ENCODE assay signal across 9 cellular contexts in genomic region chr2:149040451-149040850, GRCh38. TPM values are rescaled to one million over a fixed set of nuclear protein-coding genes. Genes with fewer than 3 reads are reported as not detected.
A peak's percentile ranks its signal among the peaks of the same experiment; 100 is the strongest.
DNase-seq lines count a peak whose midpoint lies in the region; ATAC-seq and TF ChIP-seq lines count a peak whose summit lies in the region.
"Had no signal": no experiment of that assay in that cellular context is flagged by ENCODE, and none has a peak within 500 bp of the region (broad histone marks: within the 10 kb centered on the region; RNA-seq: fewer than 3 reads in every experiment).

No MANE protein-coding gene starts in this region.

- H3K27ac ChIP-seq in breast epithelium (no peak overlapping the region), KMS-11 (no peak overlapping the region), iPS DF 6.9 (ENCODE audit: low read length) (no peak overlapping the region), right atrium auricular region (no peak overlapping the region)

- H3K4me3 ChIP-seq in breast epithelium (no peak overlapping the region), KMS-11 (IDR thresholded peaks at IDR 0.05; ENCODE audit: insufficient read depth, low read depth, low read length) (no peak overlapping the region), iPS DF 6.9 (ENCODE audit: low read length) (no peak overlapping the region), right atrium auricular region (no peak overlapping the region)

- CTCF ChIA-PET in MCF 10A (lab: Yijun Ruan, JAX), result interaction anchor here (0.6 to 1.4 kb wide), 5 partner anchors 9 to 1257 kb away, joined by 3 to 7 read pairs (median 3); no protein-coding TSS in a partner anchor
- CTCF ChIA-PET in activated CD8-positive, alpha-beta T cell treated with anti-CD3 and anti-CD28 coated beads for 36 hours (lab: Charles Lee), result interaction anchor here (0.6 to 1.5 kb wide), 8 partner anchors 9 to 368 kb away, joined by 3 to 6 read pairs (median 4); no protein-coding TSS in a partner anchor

- H3K4me1 Mint-ChIP-seq in MCF 10A (ENCODE audit: insufficient read depth, unreplicated experiment) (peaks cover 5% of the 10 kb centered on the region), type B pancreatic cell (ENCODE audit: unreplicated experiment) (peaks cover 10% of the 10 kb centered on the region)
- no peaks in the 10 kb centered on the region for H3K4me1 Mint-ChIP-seq in activated CD8-positive, alpha-beta T cell treated with anti-CD3 and anti-CD28 coated beads for 36 hours (ENCODE audit: low read depth)

- no peaks in the 10 kb centered on the region for H3K36me3 ChIP-seq in breast epithelium
- H3K36me3 ChIP-seq in KMS-11 (ENCODE audit: insufficient read depth), result no peaks in the 10 kb centered on the region
- H3K36me3 ChIP-seq in iPS DF 6.9 (ENCODE audit: control insufficient read depth, insufficient read depth, low read length), result no peaks in the 10 kb centered on the region
- no peaks in the 10 kb centered on the region for H3K36me3 ChIP-seq in right atrium auricular region

- no peaks in the 10 kb centered on the region for H3K27me3 Mint-ChIP-seq in MCF 10A (ENCODE audit: insufficient read depth, unreplicated experiment)
- peaks cover 49% of the 10 kb centered on the region for H3K27me3 Mint-ChIP-seq in activated CD8-positive, alpha-beta T cell treated with anti-CD3 and anti-CD28 coated beads for 36 hours
- H3K27me3 Mint-ChIP-seq in type B pancreatic cell, result peaks cover 7% of the 10 kb centered on the region

- H3K4me3 Mint-ChIP-seq in MCF 10A (ENCODE audit: unreplicated experiment), result no peak overlapping the region
- no peak overlapping the region for H3K4me3 Mint-ChIP-seq in activated CD8-positive, alpha-beta T cell treated with anti-CD3 and anti-CD28 coated beads for 36 hours
- peak overlapping the region; percentile 81 for H3K4me3 Mint-ChIP-seq in type B pancreatic cell
- H3K4me3 Mint-ChIP-seq: dendritic cell treated with granulocyte-macrophage colony-stimulating factor and Interleukin-4, amounts not matched to agents 40 ng/mL and 50 ng/mL, for 4 days had no signal

- no peaks in the 10 kb centered on the region for H3K79me2 ChIP-seq in KMS-11 (ENCODE audit: insufficient read depth, low read depth)

- no TSS peak for BruUV-seq in MCF 10A (replicated peaks; lab: Mats Ljungman, UMichigan)

- no peak for ATAC-seq in activated CD8-positive, alpha-beta T cell treated with anti-CD3 and anti-CD28 coated beads for 36 hours

- no peak overlapping the region for H2AFZ ChIP-seq in KMS-11 (ENCODE audit: low read depth)

- DNase-seq in MCF 10A (ENCODE audit: unreplicated experiment) (peak; percentile 56), breast epithelium (ENCODE audit: low spot score in 2 of 2) (no peak), iPS DF 6.9 (ENCODE audit: low read depth, low spot score) (peak; percentile 45), type B pancreatic cell (ENCODE audit: extremely low spot score, unreplicated experiment) (no peak), right atrium auricular region (ENCODE audit: low spot score) (no peak), occipital lobe (lab: John Stamatoyannopoulos, UW) (no peak)
- peak; percentile 75 for DNase-seq in activated CD8-positive, alpha-beta T cell treated with anti-CD3 and anti-CD28 coated beads for 36 hours

- H3K36me3 Mint-ChIP-seq in MCF 10A (ENCODE audit: insufficient read depth, unreplicated experiment) (no peaks in the 10 kb centered on the region), type B pancreatic cell (peaks cover 4% of the 10 kb centered on the region)
- H3K36me3 Mint-ChIP-seq in activated CD8-positive, alpha-beta T cell treated with anti-CD3 and anti-CD28 coated beads for 36 hours (ENCODE audit: low read depth), result no peaks in the 10 kb centered on the region

- H3K9me3 ChIP-seq in breast epithelium (peaks cover 0 to 13% of the 10 kb centered on the region in 2 donors), iPS DF 6.9 (ENCODE audit: control insufficient read depth, insufficient read depth, low read length) (no peaks in the 10 kb centered on the region), right atrium auricular region (peaks cover 0 to 6% of the 10 kb centered on the region in 2 donors)

- intact Hi-C loops in MCF 10A (cut with micrococcal nuclease) (no loop called here), breast epithelium (cut with DNase I; ENCODE audit: low total_unique reads) (no loop called here)
- intact Hi-C loops in activated CD8-positive, alpha-beta T cell treated with anti-CD3 and anti-CD28 coated beads for 36 hours (cut with micrococcal nuclease), result no loop called here

- no peaks in the 10 kb centered on the region for H3K4me1 ChIP-seq in breast epithelium
- H3K4me1 ChIP-seq in KMS-11 (ENCODE audit: low read depth, poor library complexity, severe bottlenecking), result no peaks in the 10 kb centered on the region
- H3K4me1 ChIP-seq in iPS DF 6.9 (ENCODE audit: control insufficient read depth, insufficient read depth, low read length), result no peaks in the 10 kb centered on the region
- H3K4me1 ChIP-seq in right atrium auricular region, result no peaks in the 10 kb centered on the region

- no peaks in the 10 kb centered on the region for H4K20me1 ChIP-seq in KMS-11 (ENCODE audit: insufficient read depth)

- no peak overlapping the region for H3K4me2 ChIP-seq in KMS-11

- POLR2A ChIA-PET in MCF 10A (lab: Yijun Ruan, JAX), result interaction anchor here (0.7 kb wide), 1 partner anchor 36 kb away, joined by 3 read pairs; no protein-coding TSS in a partner anchor
- POLR2A ChIA-PET in activated CD8-positive, alpha-beta T cell treated with anti-CD3 and anti-CD28 coated beads for 36 hours (lab: Charles Lee), result interaction anchor here (0.7 kb wide), 1 partner anchor 709 kb away, joined by 3 read pairs; no protein-coding TSS in a partner anchor

- TF ChIP-seq CTCF in MCF 10A (IDR thresholded peaks at IDR 0.05; ENCODE audit: unreplicated experiment), result peak; percentile 39
- TF ChIP-seq CTCF in breast epithelium (IDR thresholded peaks at IDR 0.05), result no peak
- peak; percentile 67 for TF ChIP-seq CTCF in KMS-11 (conservative IDR thresholded peaks at IDR 0.05; ENCODE audit: low read depth, low read length)
- peak; percentile 68 for TF ChIP-seq CTCF in activated CD8-positive, alpha-beta T cell treated with anti-CD3 and anti-CD28 coated beads for 36 hours (IDR thresholded peaks at IDR 0.05)
- TF ChIP-seq CTCF in type B pancreatic cell (conservative IDR thresholded peaks at IDR 0.05), result peak; percentile 68
- TF ChIP-seq CTCF in right atrium auricular region (IDR thresholded peaks at IDR 0.05), result peak in 1 of 2 donors; percentile 20

- H3K27me3 ChIP-seq in breast epithelium (no peaks in the 10 kb centered on the region), KMS-11 (ENCODE audit: insufficient read depth, low read depth) (no peaks in the 10 kb centered on the region), iPS DF 6.9 (ENCODE audit: control insufficient read depth, insufficient read depth, low read length) (peaks cover 5% of the 10 kb centered on the region; the same call in 1 of the 2 replicates), right atrium auricular region (no peaks in the 10 kb centered on the region)

- no peak overlapping the region for H3K9ac ChIP-seq in KMS-11

- no peak for TF ChIP-seq POLR2A in breast epithelium (IDR thresholded peaks at IDR 0.05)

- H3K27ac Mint-ChIP-seq in MCF 10A (ENCODE audit: low read depth, unreplicated experiment), result no peak overlapping the region
- no peak overlapping the region for H3K27ac Mint-ChIP-seq in activated CD8-positive, alpha-beta T cell treated with anti-CD3 and anti-CD28 coated beads for 36 hours
- H3K27ac Mint-ChIP-seq in type B pancreatic cell, result peak overlapping the region; percentile 53
- H3K27ac Mint-ChIP-seq: dendritic cell treated with granulocyte-macrophage colony-stimulating factor and Interleukin-4, amounts not matched to agents 40 ng/mL and 50 ng/mL, for 4 days had no signal

- H3K9me3 Mint-ChIP-seq in MCF 10A (ENCODE audit: unreplicated experiment), result no peaks in the 10 kb centered on the region
- no peaks in the 10 kb centered on the region for H3K9me3 Mint-ChIP-seq in activated CD8-positive, alpha-beta T cell treated with anti-CD3 and anti-CD28 coated beads for 36 hours
- peaks cover 6% of the 10 kb centered on the region for H3K9me3 Mint-ChIP-seq in type B pancreatic cell
- H3K9me3 Mint-ChIP-seq: dendritic cell treated with granulocyte-macrophage colony-stimulating factor and Interleukin-4, amounts not matched to agents 40 ng/mL and 50 ng/mL, for 4 days had no signal

- WGBS in iPS DF 6.9 (ENCODE audit: insufficient coverage, insufficient read length), result no CpG with 5 or more reads among the region's 7 CpGs

RNA-seq across cellular contexts. Expression of gene LYPD6B, which starts 2.0 kb away (rescaled TPM):
- 0.37 TPM in 2 replicates for total RNA-seq in MCF 10A (2022)
- total RNA-seq in breast epithelium, result 10 to 100 TPM in 2 of 3 donors, under 1 TPM in 1; 0.32 to 41.4 (median 21.0) TPM
- total RNA-seq in activated CD8-positive, alpha-beta T cell treated with anti-CD3 and anti-CD28 coated beads for 36 hours, result not detected
- total RNA-seq in type B pancreatic cell (ENCODE audit: low replicate concordance), result 23.7 and 40.1 TPM in 2 replicates
- total RNA-seq in right atrium auricular region, result under 1 TPM in 1 of 2 donors, not detected in 1; 0.28 TPM
- total RNA-seq in occipital lobe, result 12.5 TPM

Comparison
In these comparisons a context has a peak if more than half of its experiments do, and no peak if none do; other contexts are left out.
1. DNase-seq: peak in MCF 10A (single experiment), activated CD8-positive, alpha-beta T cell treated with anti-CD3 and anti-CD28 coated beads for 36 hours (single experiment) and iPS DF 6.9 (single experiment); none in breast epithelium (0 of 2), type B pancreatic cell (single experiment), right atrium auricular region (single experiment) and occipital lobe (single experiment).
2. CTCF ChIP-seq: peak in MCF 10A (single experiment), KMS-11 (single experiment), activated CD8-positive, alpha-beta T cell treated with anti-CD3 and anti-CD28 coated beads for 36 hours (single experiment) and type B pancreatic cell (single experiment); none in breast epithelium (0 of 3).